In the genomic region with DNA sequence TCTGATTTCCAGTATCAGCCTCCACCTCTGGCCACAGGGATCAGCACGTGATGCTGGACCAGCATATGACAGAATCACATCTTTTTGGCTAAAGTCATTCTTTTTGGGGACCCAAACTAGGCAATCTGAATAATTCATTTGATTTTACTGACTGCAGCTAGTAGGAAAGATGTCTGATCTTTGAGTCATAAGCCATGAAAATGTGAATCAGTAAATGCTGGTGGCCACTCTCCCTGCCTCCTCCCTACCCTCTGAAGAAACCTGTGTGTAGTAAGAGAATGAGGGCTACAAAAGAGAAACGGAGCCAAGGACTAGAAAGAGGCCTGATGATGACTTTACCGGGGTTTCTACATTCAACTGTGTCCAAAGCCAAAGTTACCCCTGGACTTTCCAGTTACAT, we compare ENCODE assay signal across 18 cellular contexts. TPM values are rescaled to one million over a fixed set of nuclear protein-coding genes. Genes with fewer than 3 reads are reported as not detected.
A peak's percentile ranks its signal among the peaks of the same experiment; 100 is the strongest.
DNase-seq lines count a peak whose midpoint lies in the region; ATAC-seq, FAIRE-seq and TF ChIP-seq lines count a peak whose summit lies in the region.
"Had no signal": no experiment of that assay in that cellular context is flagged by ENCODE, and none has a peak within 500 bp of the region (broad histone marks: within the 10 kb centered on the region; RNA-seq: fewer than 3 reads in every experiment).

No MANE protein-coding gene starts in this region.

- no peaks in the 10 kb centered on the region for H4K20me1 ChIP-seq in Loucy (ENCODE audit: insufficient read depth, low read length, poor library complexity, severe bottlenecking)

- H3K27me3 ChIP-seq in Loucy (ENCODE audit: insufficient read depth, low read length, poor library complexity, severe bottlenecking) (no peaks in the 10 kb centered on the region), bronchial epithelial cell (ENCODE audit: control insufficient read depth, insufficient read depth, low read length) (no peaks in the 10 kb centered on the region)
- H3K27me3 ChIP-seq: tibial nerve had no signal

- DNase-seq in activated T-cell treated with anti-CD3 and anti-CD28 coated beads, Interleukin-2, amount 50 U/mL, for 4 hours = no peak
- no peak for DNase-seq in activated T-cell treated with anti-CD3 and anti-CD28 coated beads for 4 hours
- peak; percentile 18 for DNase-seq in bronchial epithelial cell (ENCODE audit: low read depth)
- DNase-seq in stimulated activated effector memory CD8-positive, alpha-beta T cell treated with anti-CD3 and anti-CD28 coated beads, Interleukin-12 subunit alpha, Interleukin-12 subunit beta, amount 100 ng/mL, for 72 hours (ENCODE audit: low spot score in 2 of 2) = no peak
- DNase-seq in activated CD4-positive, alpha-beta T cell treated with anti-CD3 and anti-CD28 coated beads for 48 hours = no peak
- no peak for DNase-seq in posterior vena cava (ENCODE audit: low spot score)
- DNase-seq in putamen (ENCODE audit: low spot score) = no peak
- DNase-seq: activated CD4-positive, CD25-positive, alpha-beta regulatory T cell treated with anti-CD3 and anti-CD28 coated beads, Interleukin-2, amount 50 U/mL, for 72 hours; activated naive CD4-positive, alpha-beta T cell; CD4-positive, alpha-beta memory T cell; cortex of kidney; NCI-H1092; NCI-H2081 had no signal

- H2AFZ ChIP-seq in Loucy (ENCODE audit: low read length) = peak overlapping the region; percentile 49; the same call in 1 of the 2 replicates
- H2AFZ ChIP-seq: GM23338 had no signal

- H3K27me3 Mint-ChIP-seq in activated T-cell treated with anti-CD3 and anti-CD28 coated beads, Interleukin-2, amount 50 U/mL, for 4 hours (ENCODE audit: low read depth) = peaks cover 3% of the 10 kb centered on the region

- no peak for FAIRE-seq in bronchial epithelial cell (lab: Jason Lieb, UNC)

- H3K36me3 ChIP-seq in Loucy (ENCODE audit: insufficient read depth, low read length) = no peaks in the 10 kb centered on the region
- H3K36me3 ChIP-seq in bronchial epithelial cell (ENCODE audit: control insufficient read depth, insufficient read depth, low read length) = no peaks in the 10 kb centered on the region
- H3K36me3 ChIP-seq: tibial nerve had no signal

- H3K4me2 ChIP-seq in Loucy (ENCODE audit: low read depth, low read length, poor library complexity, severe bottlenecking) = peak overlapping the region; percentile 61
- H3K4me2 ChIP-seq: GM23338, smooth muscle cell had no signal

- H3K9me3 ChIP-seq in Loucy (ENCODE audit: insufficient read depth, low read depth, low read length) = no peaks in the 10 kb centered on the region
- H3K9me3 ChIP-seq: tibial nerve had no signal

- ATAC-seq in activated T-cell treated with anti-CD3 and anti-CD28 coated beads, Interleukin-2, amount 50 U/mL, for 4 hours = peak; percentile 23 to 35
- ATAC-seq in stimulated activated effector memory CD8-positive, alpha-beta T cell treated with anti-CD3 and anti-CD28 coated beads, Interleukin-12 subunit alpha, Interleukin-12 subunit beta, amount 100 ng/mL, for 72 hours = no peak
- ATAC-seq: GM23338 had no signal

- TF ChIP-seq CTCF in Loucy (conservative IDR thresholded peaks at IDR 0.05; ENCODE audit: low read length) (no peak), bronchial epithelial cell (IDR thresholded peaks at IDR 0.05; ENCODE audit: insufficient read depth, low read length, severe bottlenecking) (no peak)

- H3K4me1 Mint-ChIP-seq in activated T-cell treated with anti-CD3 and anti-CD28 coated beads, Interleukin-2, amount 50 U/mL, for 4 hours (ENCODE audit: low read depth) = peaks cover 17% of the 10 kb centered on the region
- H3K4me1 Mint-ChIP-seq in stimulated activated effector memory CD8-positive, alpha-beta T cell treated with anti-CD3 and anti-CD28 coated beads, Interleukin-12 subunit alpha, Interleukin-12 subunit beta, amount 100 ng/mL, for 72 hours = peaks cover 13% of the 10 kb centered on the region

- no peaks in the 10 kb centered on the region for H3K79me2 ChIP-seq in Loucy (ENCODE audit: insufficient read depth, low read length)

- peak overlapping the region; percentile 17 for H3K9ac ChIP-seq in Loucy (ENCODE audit: low read depth, low read length, poor library complexity, severe bottlenecking)

- H3K9me3 Mint-ChIP-seq in activated T-cell treated with anti-CD3 and anti-CD28 coated beads, Interleukin-2, amount 50 U/mL, for 4 hours = no peaks in the 10 kb centered on the region
- H3K9me3 Mint-ChIP-seq in stimulated activated effector memory CD8-positive, alpha-beta T cell treated with anti-CD3 and anti-CD28 coated beads, Interleukin-12 subunit alpha, Interleukin-12 subunit beta, amount 100 ng/mL, for 72 hours = no peaks in the 10 kb centered on the region
- H3K9me3 Mint-ChIP-seq: CD4-positive, alpha-beta memory T cell; GM23338; T-helper 2 cell treated with Interferon-gamma antibody and Interleukin-4, amounts not matched to agents 5 μg/mL and 100 μg/mL, for 36 hours had no signal

- H3K4me3 ChIP-seq in Loucy (ENCODE audit: low read length, poor library complexity, severe bottlenecking) = peak overlapping the region; percentile 48
- H3K4me3 ChIP-seq in bronchial epithelial cell (ENCODE audit: low read depth, low read length) = no peak overlapping the region
- H3K4me3 ChIP-seq: GM23338, smooth muscle cell, tibial nerve had no signal

- H3K36me3 Mint-ChIP-seq in activated T-cell treated with anti-CD3 and anti-CD28 coated beads, Interleukin-2, amount 50 U/mL, for 4 hours (ENCODE audit: insufficient read depth) = no peaks in the 10 kb centered on the region
- no peaks in the 10 kb centered on the region for H3K36me3 Mint-ChIP-seq in stimulated activated effector memory CD8-positive, alpha-beta T cell treated with anti-CD3 and anti-CD28 coated beads, Interleukin-12 subunit alpha, Interleukin-12 subunit beta, amount 100 ng/mL, for 72 hours
- H3K36me3 Mint-ChIP-seq: CD4-positive, alpha-beta memory T cell had no signal

- H3K4me3 Mint-ChIP-seq in activated T-cell treated with anti-CD3 and anti-CD28 coated beads, Interleukin-2, amount 50 U/mL, for 4 hours = no peak overlapping the region
- H3K4me3 Mint-ChIP-seq in stimulated activated effector memory CD8-positive, alpha-beta T cell treated with anti-CD3 and anti-CD28 coated beads, Interleukin-12 subunit alpha, Interleukin-12 subunit beta, amount 100 ng/mL, for 72 hours = no peak overlapping the region
- H3K4me3 Mint-ChIP-seq: GM23338; T-helper 2 cell treated with Interferon-gamma antibody and Interleukin-4, amounts not matched to agents 5 μg/mL and 100 μg/mL, for 36 hours had no signal

- peak overlapping the region; percentile 46 for H3K27ac Mint-ChIP-seq in stimulated activated effector memory CD8-positive, alpha-beta T cell treated with anti-CD3 and anti-CD28 coated beads, Interleukin-12 subunit alpha, Interleukin-12 subunit beta, amount 100 ng/mL, for 72 hours
- H3K27ac Mint-ChIP-seq: GM23338 had no signal

- no peaks in the 10 kb centered on the region for H3F3A ChIP-seq in Loucy (ENCODE audit: low read depth)

- peaks cover 19% of the 10 kb centered on the region for H3K4me1 ChIP-seq in Loucy (ENCODE audit: insufficient read depth, low read length, poor library complexity, severe bottlenecking)

- H3K9me2 ChIP-seq in Loucy (replicated peaks; ENCODE audit: low read depth, low read length) = no peaks in the 10 kb centered on the region

- intact Hi-C loops in posterior vena cava (cut with DNase I) = no loop called here

RNA-seq across cellular contexts. Expression of a gene that starts 10.0 kb away (rescaled TPM):
- 100 to 1,000 TPM; 165 to 211 (median 185) TPM for total RNA-seq in activated T-cell treated with anti-CD3 and anti-CD28 coated beads, Interleukin-2, amount 50 U/mL, for 4 hours
- total RNA-seq in bronchial epithelial cell (50.4 and 70.3 TPM in 2 replicates), posterior vena cava (10 to 100 TPM; 45.9 to 53.1 TPM)
